Comparison of ENCODE assay signal across 8 cellular contexts in genomic region chr11:64208086-64208795, GRCh38. TPM values are rescaled to one million over a fixed set of nuclear protein-coding genes. Genes with fewer than 3 reads are reported as not detected.
A peak's percentile ranks its signal among the peaks of the same experiment; 100 is the strongest.
DNase-seq lines count a peak whose midpoint lies in the region; ATAC-seq and TF ChIP-seq lines count a peak whose summit lies in the region.

No MANE protein-coding gene starts in this region.

- peak overlapping the region; percentile 93 for H3K4me3 Mint-ChIP-seq in activated CD8-positive, alpha-beta T cell treated with anti-CD3 and anti-CD28 coated beads, Interleukin-2, amount 10 ng/mL, durations not matched to agents 7 days and 5 days
- peak overlapping the region; percentile 92 to 95 for H3K4me3 Mint-ChIP-seq in stimulated activated naive B cell treated with anti-CD40 and anti-IgM and Interleukin-4, amounts not matched to agents 10 μg/mL and 1 μg/mL and 100 μg/mL, for 72 hours

- peak overlapping the region; percentile 94 for H3K27ac Mint-ChIP-seq in activated CD8-positive, alpha-beta T cell treated with anti-CD3 and anti-CD28 coated beads, Interleukin-2, amount 10 ng/mL, durations not matched to agents 7 days and 5 days
- peak overlapping the region; percentile 98 for H3K27ac Mint-ChIP-seq in stimulated activated naive B cell treated with anti-CD40 and anti-IgM and Interleukin-4, amounts not matched to agents 10 μg/mL and 1 μg/mL and 100 μg/mL, for 72 hours

- no peaks in the 10 kb centered on the region for H3K27me3 Mint-ChIP-seq in activated CD8-positive, alpha-beta T cell treated with anti-CD3 and anti-CD28 coated beads, Interleukin-2, amount 10 ng/mL, durations not matched to agents 7 days and 5 days (ENCODE audit: low read depth)
- no peaks in the 10 kb centered on the region for H3K27me3 Mint-ChIP-seq in stimulated activated naive B cell treated with anti-CD40 and anti-IgM and Interleukin-4, amounts not matched to agents 10 μg/mL and 1 μg/mL and 100 μg/mL, for 72 hours

- peaks cover 77% of the 10 kb centered on the region for H3K36me3 Mint-ChIP-seq in activated CD8-positive, alpha-beta T cell treated with anti-CD3 and anti-CD28 coated beads, Interleukin-2, amount 10 ng/mL, durations not matched to agents 7 days and 5 days (ENCODE audit: low read depth)
- H3K36me3 Mint-ChIP-seq in stimulated activated naive B cell treated with anti-CD40 and anti-IgM and Interleukin-4, amounts not matched to agents 10 μg/mL and 1 μg/mL and 100 μg/mL, for 72 hours = peaks cover 71 to 84% of the 10 kb centered on the region in 2 donors

- H3K27me3 ChIP-seq in layer of hippocampus (ENCODE audit: control insufficient read depth, insufficient read depth, low read length) = no peaks in the 10 kb centered on the region

- no peak for TF ChIP-seq CTCF in omental fat pad (IDR thresholded peaks at IDR 0.05)

- POLR2A ChIA-PET in activated CD8-positive, alpha-beta T cell treated with anti-CD3 and anti-CD28 coated beads, Interleukin-2, amount 10 ng/mL, durations not matched to agents 7 days and 5 days (lab: Charles Lee) = interaction anchor here (0.6 to 9.2 kb wide), 16 partner anchors 11 to 343 kb away, joined by 3 to 162 read pairs (median 14); partner anchors contain the start of genes BAD, DNAJC4, ESRRA and FKBP2

- peak overlapping the region; percentile 62 for H3K27ac ChIP-seq in layer of hippocampus (ENCODE audit: low read depth, low read length)

- DNase-seq in activated CD8-positive, alpha-beta T cell treated with anti-CD3 and anti-CD28 coated beads, Interleukin-2, amount 10 ng/mL, durations not matched to agents 7 days and 5 days = no peak
- DNase-seq in stimulated activated naive B cell treated with anti-CD40 and anti-IgM and Interleukin-4, amounts not matched to agents 10 μg/mL and 1 μg/mL and 100 μg/mL, for 72 hours = no peak
- DNase-seq in H4 (ENCODE audit: low spot score) (no peak), epidermal melanocyte (ENCODE audit: insufficient read length, low spot score) (no peak), omental fat pad (ENCODE audit: low spot score) (no peak)

- peaks cover 60% of the 10 kb centered on the region for H3K4me1 Mint-ChIP-seq in activated CD8-positive, alpha-beta T cell treated with anti-CD3 and anti-CD28 coated beads, Interleukin-2, amount 10 ng/mL, durations not matched to agents 7 days and 5 days (ENCODE audit: low read depth)
- peaks cover 53 to 92% of the 10 kb centered on the region in 2 donors for H3K4me1 Mint-ChIP-seq in stimulated activated naive B cell treated with anti-CD40 and anti-IgM and Interleukin-4, amounts not matched to agents 10 μg/mL and 1 μg/mL and 100 μg/mL, for 72 hours

- ATAC-seq in HG03175 (IDR thresholded peaks at IDR 0.05; ENCODE audit: unreplicated experiment) (peak; percentile 10), GM18519 (IDR thresholded peaks at IDR 0.05; ENCODE audit: low FRiP score, unreplicated experiment) (no peak), omental fat pad (ENCODE audit: low FRiP score) (no peak)
- ATAC-seq in activated CD8-positive, alpha-beta T cell treated with anti-CD3 and anti-CD28 coated beads, Interleukin-2, amount 10 ng/mL, durations not matched to agents 7 days and 5 days = peak; percentile 3
- peak in 1 of 2 donors; percentile 8 for ATAC-seq in stimulated activated naive B cell treated with anti-CD40 and anti-IgM and Interleukin-4, amounts not matched to agents 10 μg/mL and 1 μg/mL and 100 μg/mL, for 72 hours (replicated peaks)

- H3K9me3 Mint-ChIP-seq in activated CD8-positive, alpha-beta T cell treated with anti-CD3 and anti-CD28 coated beads, Interleukin-2, amount 10 ng/mL, durations not matched to agents 7 days and 5 days (ENCODE audit: insufficient read depth) = no peaks in the 10 kb centered on the region
- H3K9me3 Mint-ChIP-seq in stimulated activated naive B cell treated with anti-CD40 and anti-IgM and Interleukin-4, amounts not matched to agents 10 μg/mL and 1 μg/mL and 100 μg/mL, for 72 hours = no peaks in the 10 kb centered on the region

- CTCF ChIA-PET in activated CD8-positive, alpha-beta T cell treated with anti-CD3 and anti-CD28 coated beads, Interleukin-2, amount 10 ng/mL, durations not matched to agents 7 days and 5 days (lab: Charles Lee) = interaction anchor here (1.6 to 6.9 kb wide), 8 partner anchors 8 to 123 kb away, joined by 3 to 165 read pairs (median 47); partner anchors contain the start of genes CATSPERZ, ESRRA, FKBP2 and NUDT22

RNA-seq across cellular contexts. Expression of gene FERMT3, which starts 1.7 kb away (rescaled TPM):
- total RNA-seq in activated CD8-positive, alpha-beta T cell treated with anti-CD3 and anti-CD28 coated beads, Interleukin-2, amount 10 ng/mL, durations not matched to agents 7 days and 5 days = 100 to 1,000 TPM; 261 to 281 TPM
- not detected in 2 replicates for total RNA-seq in H4 (2014; rRNA removed; shearing (Covaris generic))
- 100 to 1,000 TPM in 1 of 4 donors, 10 to 100 TPM in 3; 35.0 to 101 (median 45.6) TPM for total RNA-seq in omental fat pad

RNA-seq across cellular contexts. Expression of gene TRPT1, which starts 17.7 kb away (rescaled TPM):
- total RNA-seq in activated CD8-positive, alpha-beta T cell treated with anti-CD3 and anti-CD28 coated beads, Interleukin-2, amount 10 ng/mL, durations not matched to agents 7 days and 5 days = 10 to 100 TPM; 37.8 to 44.8 TPM
- 56.1 and 62.3 TPM in 2 replicates for total RNA-seq in H4 (2014; rRNA removed; shearing (Covaris generic))
- total RNA-seq in omental fat pad = 10 to 100 TPM; 26.3 to 56.6 (median 37.3) TPM

RNA-seq across cellular contexts. Expression of gene NUDT22, which starts 17.8 kb away (rescaled TPM):
- 10 to 100 TPM; 86.7 to 91.6 TPM for total RNA-seq in activated CD8-positive, alpha-beta T cell treated with anti-CD3 and anti-CD28 coated beads, Interleukin-2, amount 10 ng/mL, durations not matched to agents 7 days and 5 days
- total RNA-seq in H4 (2014; rRNA removed; shearing (Covaris generic)) = 39.6 and 47.9 TPM in 2 replicates
- 10 to 100 TPM; 22.8 to 47.8 (median 38.0) TPM for total RNA-seq in omental fat pad

RNA-seq across cellular contexts. Expression of gene DNAJC4, which starts 22.1 kb away (rescaled TPM):
- total RNA-seq in activated CD8-positive, alpha-beta T cell treated with anti-CD3 and anti-CD28 coated beads, Interleukin-2, amount 10 ng/mL, durations not matched to agents 7 days and 5 days = 10 to 100 TPM; 38.0 to 41.3 TPM
- 2.5 and 4.5 TPM in 2 replicates for total RNA-seq in H4 (2014; rRNA removed; shearing (Covaris generic))
- 10 to 100 TPM; 19.2 to 25.8 (median 21.6) TPM for total RNA-seq in omental fat pad

RNA-seq across cellular contexts. Expression of gene STIP1, which starts 22.3 kb away (rescaled TPM):
- 100 to 1,000 TPM; 335 to 340 TPM for total RNA-seq in activated CD8-positive, alpha-beta T cell treated with anti-CD3 and anti-CD28 coated beads, Interleukin-2, amount 10 ng/mL, durations not matched to agents 7 days and 5 days
- 258 and 296 TPM in 2 replicates for total RNA-seq in H4 (2014; rRNA removed; shearing (Covaris generic))
- 100 to 1,000 TPM in 2 of 4 donors, 10 to 100 TPM in 2; 73.0 to 174 (median 135) TPM for total RNA-seq in omental fat pad

Comparison
In these comparisons a context has a peak if more than half of its experiments do, and no peak if none do; other contexts are left out.
1. ATAC-seq: peak in HG03175 (single experiment) and activated CD8-positive, alpha-beta T cell treated with anti-CD3 and anti-CD28 coated beads, Interleukin-2, amount 10 ng/mL, durations not matched to agents 7 days and 5 days (single experiment); none in GM18519 (single experiment) and omental fat pad (single experiment).
2. RNA of gene FERMT3, which starts 1.7 kb away (total RNA-seq): 261 to 281 TPM in activated CD8-positive, alpha-beta T cell treated with anti-CD3 and anti-CD28 coated beads, Interleukin-2, amount 10 ng/mL, durations not matched to agents 7 days and 5 days and 35.0 to 101 TPM in omental fat pad; not detected in H4; every median in the first group is over 10 times any median in the second.